ENCODE assay signal across 17 cellular contexts in genomic region chr11:112942966-112943643, GRCh38.
"Had no signal": no experiment of that assay in that cellular context is flagged by ENCODE, and none has a peak within 500 bp of the region (broad histone marks: within the 10 kb centered on the region; RNA-seq: fewer than 3 reads in every experiment).

No MANE protein-coding gene starts in this region.

- H3K36me3 Mint-ChIP-seq: activated CD8-positive, alpha-beta memory T cell treated with anti-CD3 and anti-CD28 coated beads, Interleukin-2, amount 10 ng/mL, durations not matched to agents 7 days and 5 days; brain; naive B cell; stimulated activated naive B cell treated with anti-CD40 and anti-IgM and Interleukin-4, amounts not matched to agents 10 μg/mL and 1 μg/mL and 100 μg/mL, for 72 hours had no signal

- H3K4me3 ChIP-seq: right lobe of liver, suprapubic skin, upper lobe of right lung had no signal

- H3K9me3 ChIP-seq: right lobe of liver, suprapubic skin, upper lobe of right lung had no signal

- H3K4me1 Mint-ChIP-seq: activated CD8-positive, alpha-beta memory T cell treated with anti-CD3 and anti-CD28 coated beads, Interleukin-2, amount 10 ng/mL, durations not matched to agents 7 days and 5 days; naive B cell; stimulated activated naive B cell treated with anti-CD40 and anti-IgM and Interleukin-4, amounts not matched to agents 10 μg/mL and 1 μg/mL and 100 μg/mL, for 72 hours had no signal

- ATAC-seq: activated CD8-positive, alpha-beta memory T cell treated with anti-CD3 and anti-CD28 coated beads, Interleukin-2, amount 10 ng/mL, durations not matched to agents 7 days and 5 days; activated naive CD4-positive, alpha-beta T cell treated with anti-CD3 and anti-CD28 coated beads, Interleukin-2, amount 50 U/mL, for 72 hours; activated T-cell treated with anti-CD3 and anti-CD28 coated beads, Interleukin-2, amount 50 U/mL, for 4 hours; foreskin keratinocyte; right lobe of liver; stimulated activated naive B cell treated with anti-CD40 and anti-IgM and Interleukin-4, amounts not matched to agents 10 μg/mL and 1 μg/mL and 100 μg/mL, for 72 hours; upper lobe of right lung had no signal

- H3K36me3 ChIP-seq: right lobe of liver, suprapubic skin, upper lobe of right lung had no signal

- H3K27ac Mint-ChIP-seq: activated CD8-positive, alpha-beta memory T cell treated with anti-CD3 and anti-CD28 coated beads, Interleukin-2, amount 10 ng/mL, durations not matched to agents 7 days and 5 days; activated naive CD4-positive, alpha-beta T cell treated with anti-CD3 and anti-CD28 coated beads, Interleukin-2, amount 50 U/mL, for 72 hours; naive B cell; stimulated activated naive B cell treated with anti-CD40 and anti-IgM and Interleukin-4, amounts not matched to agents 10 μg/mL and 1 μg/mL and 100 μg/mL, for 72 hours; T-helper 2 cell treated with Interferon-gamma antibody and Interleukin-4, amounts not matched to agents 5 μg/mL and 100 μg/mL, for 36 hours had no signal

- H3K27ac ChIP-seq: foreskin keratinocyte, right lobe of liver, suprapubic skin, upper lobe of right lung had no signal

- H3K4me3 Mint-ChIP-seq: activated CD8-positive, alpha-beta memory T cell treated with anti-CD3 and anti-CD28 coated beads, Interleukin-2, amount 10 ng/mL, durations not matched to agents 7 days and 5 days; activated T-cell treated with anti-CD3 and anti-CD28 coated beads, Interleukin-2, amount 50 U/mL, for 4 hours; brain; naive B cell; stimulated activated naive B cell treated with anti-CD40 and anti-IgM and Interleukin-4, amounts not matched to agents 10 μg/mL and 1 μg/mL and 100 μg/mL, for 72 hours; T-helper 2 cell treated with Interferon-gamma antibody and Interleukin-4, amounts not matched to agents 5 μg/mL and 100 μg/mL, for 36 hours had no signal

- DNase-seq: activated CD4-positive, alpha-beta T cell treated with anti-CD3 and anti-CD28 coated beads for 1 hour; activated CD4-positive, alpha-beta T cell treated with anti-CD3 and anti-CD28 coated beads, Interleukin-2, amount 50 U/mL, for 48 hours; activated CD8-positive, alpha-beta memory T cell treated with anti-CD3 and anti-CD28 coated beads, Interleukin-2, amount 10 ng/mL, durations not matched to agents 7 days and 5 days; activated effector memory CD4-positive, alpha-beta T cell treated with anti-CD3 and anti-CD28 coated beads, Interleukin-2, amount 50 U/mL, for 16 hours; activated T-cell treated with anti-CD3 and anti-CD28 coated beads, Interleukin-2, amount 50 U/mL, for 4 hours; amygdala; foreskin keratinocyte; naive B cell; right lobe of liver; stimulated activated CD4-positive, alpha-beta T cell treated with anti-CD3 and anti-CD28 coated beads, Interleukin-2, amount 100 ng/mL, for 24 hours; stimulated activated naive B cell treated with anti-CD40 and anti-IgM and Interleukin-4, amounts not matched to agents 10 μg/mL and 1 μg/mL and 100 μg/mL, for 72 hours; SW 1271; upper lobe of right lung had no signal

- H3K9me3 Mint-ChIP-seq: brain; T-helper 2 cell treated with Interferon-gamma antibody and Interleukin-4, amounts not matched to agents 5 μg/mL and 100 μg/mL, for 36 hours had no signal

- H3K27me3 ChIP-seq: upper lobe of right lung had no signal

- H3K4me1 ChIP-seq: foreskin keratinocyte, right lobe of liver, suprapubic skin, upper lobe of right lung had no signal
